ENCODE assay signal across 1 cellular context in the genomic region with DNA sequence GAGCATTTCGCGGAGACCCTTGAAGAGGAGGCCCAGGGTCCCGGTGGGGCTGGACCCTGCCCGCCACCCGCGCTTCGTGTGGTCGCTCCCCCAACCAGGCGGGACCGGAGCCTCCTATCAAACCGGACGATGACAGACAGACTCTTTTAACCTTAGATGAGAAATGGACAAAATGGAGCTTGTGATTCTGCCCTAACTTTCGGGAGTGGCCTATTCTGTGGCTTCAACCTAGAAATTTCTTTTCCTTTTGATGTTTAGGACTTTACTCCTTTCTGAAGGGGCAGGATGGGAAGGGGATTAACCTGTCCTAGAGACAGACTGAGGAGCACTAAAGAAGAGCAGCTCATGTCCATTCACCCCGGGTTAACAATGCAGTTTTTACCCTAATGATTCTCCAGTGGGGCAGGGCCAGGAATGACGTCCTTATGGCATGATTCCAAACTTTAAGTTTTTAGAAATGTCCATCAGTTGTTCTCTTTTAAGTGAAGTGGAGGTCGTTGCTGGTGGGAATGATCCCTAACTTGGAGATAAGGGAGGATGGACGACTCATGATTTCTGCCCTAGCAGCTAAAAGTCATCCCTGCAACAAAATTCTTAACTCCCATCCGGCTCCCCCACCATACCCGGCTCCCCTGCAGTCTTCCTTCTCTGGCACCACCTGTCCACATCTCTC.
A peak's percentile ranks its signal among the peaks of the same experiment; 100 is the strongest.
TF ChIP-seq lines count a peak whose summit lies in the region.

No MANE protein-coding gene starts in this region.

TF ChIP-seq in HepG2, 621 proteins besides CTCF, POLR2A, EP300 and RAD21:
- TF ChIP-seq, protein P1, sequence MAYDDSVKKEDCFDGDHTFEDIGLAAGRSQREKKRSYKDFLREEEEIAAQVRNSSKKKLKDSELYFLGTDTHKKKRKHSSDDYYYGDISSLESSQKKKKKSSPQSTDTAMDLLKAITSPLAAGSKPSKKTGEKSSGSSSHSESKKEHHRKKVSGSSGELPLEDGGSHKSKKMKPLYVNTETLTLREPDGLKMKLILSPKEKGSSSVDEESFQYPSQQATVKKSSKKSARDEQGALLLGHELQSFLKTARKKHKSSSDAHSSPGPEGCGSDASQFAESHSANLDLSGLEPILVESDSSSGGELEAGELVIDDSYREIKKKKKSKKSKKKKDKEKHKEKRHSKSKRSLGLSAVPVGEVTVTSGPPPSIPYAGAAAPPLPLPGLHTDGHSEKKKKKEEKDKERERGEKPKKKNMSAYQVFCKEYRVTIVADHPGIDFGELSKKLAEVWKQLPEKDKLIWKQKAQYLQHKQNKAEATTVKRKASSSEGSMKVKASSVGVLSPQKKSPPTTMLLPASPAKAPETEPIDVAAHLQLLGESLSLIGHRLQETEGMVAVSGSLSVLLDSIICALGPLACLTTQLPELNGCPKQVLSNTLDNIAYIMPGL (CRISPR knock-in tag; IDR thresholded peaks at IDR 0.05; ENCODE audit: borderline replicate concordance in 1 of 2, low read depth in 1 of 2) = 0 out of 4 replicates have a peak, but pooled peaks of 1 of the 2 experiments have one; percentile 5
- TF ChIP-seq ZNF263 (CRISPR knock-in tag; IDR thresholded peaks at IDR 0.05) (0 out of 2 replicates have a peak, but pooled peaks have one; percentile 18), ZNF772 (CRISPR knock-in tag; IDR thresholded peaks at IDR 0.05) (0 out of 2 replicates have a peak, but pooled peaks have one; percentile 14), ZBTB7B (CRISPR knock-in tag; IDR thresholded peaks at IDR 0.05) (0 out of 2 replicates have a peak, but pooled peaks have one; percentile 39), ZNF430 (CRISPR knock-in tag; IDR thresholded peaks at IDR 0.05) (0 out of 2 replicates have a peak, but pooled peaks have one; percentile 37), ZFY (CRISPR knock-in tag; IDR thresholded peaks at IDR 0.05) (0 out of 2 replicates have a peak, but pooled peaks have one; percentile 9), MIER2 (CRISPR knock-in tag; IDR thresholded peaks at IDR 0.05) (0 out of 2 replicates have a peak, but pooled peaks have one; percentile 1), NFKBIZ (CRISPR knock-in tag; IDR thresholded peaks at IDR 0.05) (0 out of 2 replicates have a peak, but pooled peaks have one; percentile 24), ZNF550 (CRISPR knock-in tag; IDR thresholded peaks at IDR 0.05; ENCODE audit: borderline replicate concordance) (no peak), FOXC1 (CRISPR knock-in tag; IDR thresholded peaks at IDR 0.05; ENCODE audit: borderline replicate concordance) (0 out of 2 replicates have a peak, but pooled peaks have one; percentile 5), ZFX (CRISPR knock-in tag; IDR thresholded peaks at IDR 0.05; ENCODE audit: low read depth) (0 out of 2 replicates have a peak, but pooled peaks have one; percentile 7), RFX5 (IDR thresholded peaks at IDR 0.05; ENCODE audit: low read depth, low read length) (no peak), ZKSCAN5 (CRISPR knock-in tag; IDR thresholded peaks at IDR 0.05) (no peak), MXD4 (CRISPR knock-in tag; IDR thresholded peaks at IDR 0.05) (no peak), SMARCE1 (IDR thresholded peaks at IDR 0.05; ENCODE audit: borderline replicate concordance) (no peak), ZEB1 (IDR thresholded peaks at IDR 0.05; ENCODE audit: insufficient replicate concordance, low read depth) (no peak), NPAS2 (CRISPR knock-in tag; IDR thresholded peaks at IDR 0.05; ENCODE audit: borderline replicate concordance) (no peak)
